In genomic region chr18:70490008-70490933, GRCh38 we compare ENCODE assay signal across 8 cellular contexts.
DNase-seq lines count a peak whose midpoint lies in the region; ATAC-seq, FAIRE-seq and TF ChIP-seq lines count a peak whose summit lies in the region.

No MANE protein-coding gene starts in this region.

- H3K27ac ChIP-seq in A549 (no peak overlapping the region), neural progenitor cell (no peak overlapping the region)

- peak overlapping the region; percentile 38 for H2AFZ ChIP-seq in neural progenitor cell (replicated peaks)

- H3K27ac Mint-ChIP-seq in neural progenitor cell, result no peak overlapping the region

- no peaks in the 10 kb centered on the region for H3K9me3 Mint-ChIP-seq in neural progenitor cell

- no peaks in the 10 kb centered on the region for H3K4me1 Mint-ChIP-seq in neural progenitor cell

- H3K79me2 ChIP-seq in neural progenitor cell (ENCODE audit: low read depth), result no peaks in the 10 kb centered on the region

- H4K20me1 ChIP-seq in neural progenitor cell (ENCODE audit: low read depth), result no peaks in the 10 kb centered on the region

- no peaks in the 10 kb centered on the region for H3K4me1 ChIP-seq in A549
- no peaks in the 10 kb centered on the region for H3K4me1 ChIP-seq in neural progenitor cell

- POLR2A ChIA-PET in A549 (lab: Yijun Ruan, JAX), result no interaction called here

- peak; percentile 50 to 58 for TF ChIP-seq RAD21 in A549 (conservative IDR thresholded peaks at IDR 0.05 in 1 of 2, IDR thresholded peaks at IDR 0.05 in 1 of 2)

- no peak for TF ChIP-seq POLR2A in A549 (IDR thresholded peaks at IDR 0.05; ENCODE audit: low read length)

- no peaks in the 10 kb centered on the region for H3K27me3 ChIP-seq in neural progenitor cell

- H3K4me2 ChIP-seq in A549 (peak overlapping the region; percentile 13; the same call in 1 of the 3 replicates), neural progenitor cell (no peak overlapping the region)

- H3K9me3 ChIP-seq in A549 (no peaks in the 10 kb centered on the region), neural progenitor cell (ENCODE audit: low read depth) (no peaks in the 10 kb centered on the region)

- ATAC-seq in A549, result peak; percentile 69 to 79; a peak in 4 of 6 replicates
- ATAC-seq in HG02852 (IDR thresholded peaks at IDR 0.05; ENCODE audit: unreplicated experiment), result peak; percentile 55
- no peak for ATAC-seq in HG03039 (IDR thresholded peaks at IDR 0.05; ENCODE audit: unreplicated experiment)

- FAIRE-seq in A549 (lab: Jason Lieb, UNC), result no peak

- H3F3A ChIP-seq in neural progenitor cell (ENCODE audit: low read depth), result no peaks in the 10 kb centered on the region

- WGBS in A549 (ENCODE audit: missing lambda C conversion rate), result 12% methylated on average over 9 of the region's 9 CpGs

- H3K9ac ChIP-seq in neural progenitor cell, result no peak overlapping the region

- H3K4me3 Mint-ChIP-seq in neural progenitor cell, result no peak overlapping the region

- DNase-seq in A549 (ENCODE audit: low read depth in 1 of 2, low spot score in 1 of 2), result peak in 1 of 2 experiments; percentile 49
- peak; percentile 56 for DNase-seq in GM03348 (ENCODE audit: low spot score)
- DNase-seq in NCI-H2227 (lab: John Stamatoyannopoulos, UW; ENCODE audit: unreplicated experiment), result peak; percentile 73
- DNase-seq in fibroblast of gingiva (ENCODE audit: low read depth), result peak; percentile 63
- peak; percentile 79 for DNase-seq in neural progenitor cell (ENCODE audit: low spot score)

- H3K4me3 ChIP-seq in A549 (no peak overlapping the region), WI38 (ENCODE audit: low read depth, low read length) (peak overlapping the region; percentile 39), neural progenitor cell (no peak overlapping the region)

- CTCF ChIA-PET in A549 (lab: Yijun Ruan, JAX), result interaction anchor here (0.5 to 3.1 kb wide), 19 partner anchors 8 to 1290 kb away, joined by 3 to 30 read pairs (median 5); no protein-coding TSS in a partner anchor

- H3K27me3 Mint-ChIP-seq in neural progenitor cell (ENCODE audit: insufficient read depth, low read depth), result peaks cover 2% of the 10 kb centered on the region

- H3K36me3 Mint-ChIP-seq in neural progenitor cell, result no peaks in the 10 kb centered on the region

- no peaks in the 10 kb centered on the region for H3K36me3 ChIP-seq in neural progenitor cell

- peak; percentile 63 for TF ChIP-seq CTCF in A549 (IDR thresholded peaks at IDR 0.05)
- peak; percentile 53; the same call in 1 of the 2 replicates for TF ChIP-seq CTCF in WI38 (IDR thresholded peaks at IDR 0.05; ENCODE audit: low read depth, low read length)
- TF ChIP-seq CTCF in neural progenitor cell (IDR thresholded peaks at IDR 0.05), result peak; percentile 78

- TF ChIP-seq EP300 in A549 (IDR thresholded peaks at IDR 0.05), result no peak

TF ChIP-seq in A549, 52 proteins besides CTCF, POLR2A, EP300 and RAD21:
- TF ChIP-seq SMC3 (IDR thresholded peaks at IDR 0.05) (peak; percentile 30; the same call in 1 of the 3 replicates), HDAC2 (IDR thresholded peaks at IDR 0.05) (no peak), NPAS2 (CRISPR knock-in tag; IDR thresholded peaks at IDR 0.05; ENCODE audit: borderline replicate concordance) (no peak), HOXA7 (CRISPR knock-in tag; IDR thresholded peaks at IDR 0.05) (no peak), CHD2 (IDR thresholded peaks at IDR 0.05; ENCODE audit: low read length, partially characterized antibody) (peak; percentile 70), CHD4 (IDR thresholded peaks at IDR 0.05; ENCODE audit: borderline replicate concordance) (no peak), BHLHE40 (IDR thresholded peaks at IDR 0.05; ENCODE audit: low read depth, low read length) (no peak), REST (IDR thresholded peaks at IDR 0.05) (peak; percentile 64)
- TF ChIP-seq, protein P1, sequence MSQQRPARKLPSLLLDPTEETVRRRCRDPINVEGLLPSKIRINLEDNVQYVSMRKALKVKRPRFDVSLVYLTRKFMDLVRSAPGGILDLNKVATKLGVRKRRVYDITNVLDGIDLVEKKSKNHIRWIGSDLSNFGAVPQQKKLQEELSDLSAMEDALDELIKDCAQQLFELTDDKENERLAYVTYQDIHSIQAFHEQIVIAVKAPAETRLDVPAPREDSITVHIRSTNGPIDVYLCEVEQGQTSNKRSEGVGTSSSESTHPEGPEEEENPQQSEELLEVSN (IDR thresholded peaks at IDR 0.05; ENCODE audit: borderline replicate concordance, low read depth), result no peak
